In genomic region chr10:63003816-63004453, GRCh38 we compare ENCODE assay signal across 13 cellular contexts.
DNase-seq lines count a peak whose midpoint lies in the region; ATAC-seq, FAIRE-seq and TF ChIP-seq lines count a peak whose summit lies in the region.
"Had no signal": no experiment of that assay in that cellular context is flagged by ENCODE, and none has a peak within 500 bp of the region (broad histone marks: within the 10 kb centered on the region; RNA-seq: fewer than 3 reads in every experiment).

No MANE protein-coding gene starts in this region.

- H3K4me2 ChIP-seq in H9 (ENCODE audit: insufficient read depth, insufficient read length, low read length) (no peak overlapping the region), GM12878 (ENCODE audit: control insufficient read depth, insufficient read depth) (no peak overlapping the region)

- no peak overlapping the region for H4K5ac ChIP-seq in H9 (ENCODE audit: insufficient read length, low read depth, low read length)

- H3K4me3 ChIP-seq in GM12878: no peak overlapping the region
- H3K4me3 ChIP-seq in effector memory CD4-positive, alpha-beta T cell (ENCODE audit: insufficient read depth, low read depth, low read length, poor library complexity, severe bottlenecking): no peak overlapping the region
- H3K4me3 ChIP-seq: esophagus muscularis mucosa, lung, skin epidermis had no signal

- CTCF ChIA-PET in Calu3 (lab: Charles Lee): interaction anchor here (0.6 kb wide), 1 partner anchor 9 kb away, joined by 5 read pairs; no protein-coding TSS in a partner anchor
- CTCF ChIA-PET in GM12878 (lab: Yijun Ruan, JAX): interaction anchor here (0.6 to 3.1 kb wide), 12 partner anchors 9 to 410 kb away, joined by 3 to 23 read pairs (median 5); no protein-coding TSS in a partner anchor

- H2BK15ac ChIP-seq in H9 (ENCODE audit: low read depth, low read length): no peak overlapping the region

- H2BK12ac ChIP-seq in H9 (ENCODE audit: insufficient read length, low read depth, low read length): no peak overlapping the region

- H4K91ac ChIP-seq in H9 (ENCODE audit: insufficient read length, low read depth, low read length): no peak overlapping the region

- no peak for TF ChIP-seq POLR2A in GM12878 (IDR thresholded peaks at IDR 0.05; ENCODE audit: low read depth, low read length)

- H3K79me2 ChIP-seq in H9 (ENCODE audit: insufficient read depth, low read length) (no peaks in the 10 kb centered on the region), GM12878 (ENCODE audit: control insufficient read depth, insufficient read depth, low read length) (no peaks in the 10 kb centered on the region)

- H3K9me3 Mint-ChIP-seq in Calu3 (ENCODE audit: low read depth, unreplicated experiment) (no peaks in the 10 kb centered on the region), H9 (no peaks in the 10 kb centered on the region), neural crest cell (peaks cover 5% of the 10 kb centered on the region)
- H3K9me3 Mint-ChIP-seq: activated naive CD4-positive, alpha-beta T cell treated with anti-CD3 and anti-CD28 coated beads for 36 hours; stimulated activated naive CD8-positive, alpha-beta T cell treated with anti-CD3 and anti-CD28 coated beads, Interleukin-15, Interleukin-2, amounts not matched to agents 100 ng/mL and 50 ng/mL, for 24 hours had no signal

- H3K27ac Mint-ChIP-seq in Calu3 (ENCODE audit: unreplicated experiment) (no peak overlapping the region), H9 (peak overlapping the region in 1 of 3 experiments; percentile 63; a peak in 1 of 7 replicates), neural crest cell (ENCODE audit: unreplicated experiment) (no peak overlapping the region)
- H3K27ac Mint-ChIP-seq: activated naive CD4-positive, alpha-beta T cell treated with anti-CD3 and anti-CD28 coated beads for 36 hours; stimulated activated naive CD8-positive, alpha-beta T cell treated with anti-CD3 and anti-CD28 coated beads, Interleukin-15, Interleukin-2, amounts not matched to agents 100 ng/mL and 50 ng/mL, for 24 hours had no signal

- H3K56ac ChIP-seq in H9 (ENCODE audit: insufficient read length, low read depth, low read length): no peak overlapping the region

- H3K18ac ChIP-seq in H9 (ENCODE audit: insufficient read length, low read depth, low read length): no peak overlapping the region

- H3K27me3 ChIP-seq in H9 (ENCODE audit: insufficient read depth, low read length) (no peaks in the 10 kb centered on the region), GM12878 (replicated peaks in 1 of 2; ENCODE audit: control insufficient read depth in 2 of 2, insufficient read depth in 2 of 2, low read length in 1 of 2) (peaks cover 0 to 3% of the 10 kb centered on the region in 2 experiments; a peak in 1 of 4 replicates)
- H3K27me3 ChIP-seq in effector memory CD4-positive, alpha-beta T cell (replicated peaks; ENCODE audit: control insufficient read depth, insufficient read depth, low read length, poor library complexity, severe bottlenecking): peaks cover 5% of the 10 kb centered on the region
- H3K27me3 ChIP-seq: esophagus muscularis mucosa had no signal

- H3K4me1 Mint-ChIP-seq in Calu3 (ENCODE audit: low read depth, unreplicated experiment): no peaks in the 10 kb centered on the region
- peaks cover 8% of the 10 kb centered on the region in 2 experiments for H3K4me1 Mint-ChIP-seq in H9
- peaks cover 14% of the 10 kb centered on the region for H3K4me1 Mint-ChIP-seq in neural crest cell

- H3K4me1 ChIP-seq in H9 (ENCODE audit: insufficient read depth, low read length): no peaks in the 10 kb centered on the region
- H3K4me1 ChIP-seq in GM12878 (ENCODE audit: control insufficient read depth, insufficient read depth, low read length): no peaks in the 10 kb centered on the region
- no peaks in the 10 kb centered on the region for H3K4me1 ChIP-seq in effector memory CD4-positive, alpha-beta T cell (ENCODE audit: control insufficient read depth, insufficient read depth, low read length, poor library complexity, severe bottlenecking)
- H3K4me1 ChIP-seq: esophagus muscularis mucosa had no signal

- H3K27me3 Mint-ChIP-seq in Calu3 (ENCODE audit: unreplicated experiment) (peaks cover 14% of the 10 kb centered on the region), H9 (ENCODE audit: low read depth) (no peaks in the 10 kb centered on the region; the same call in 1 of the 2 replicates), neural crest cell (ENCODE audit: low read depth) (no peaks in the 10 kb centered on the region)

- H4K8ac ChIP-seq in H9 (replicated peaks; ENCODE audit: insufficient read length, low read depth, low read length): no peak overlapping the region

- H3K14ac ChIP-seq in H9 (ENCODE audit: insufficient read depth, low read length): no peak overlapping the region

- no peaks in the 10 kb centered on the region for H3K23me2 ChIP-seq in H9 (ENCODE audit: insufficient read length, low read depth, low read length, poor library complexity, severe bottlenecking)

- WGBS in H9 (ENCODE audit: extremely low coverage, insufficient read length, low lambda C conversion rate): no CpG with 5 or more reads among the region's 5 CpGs
- WGBS in GM12878 (ENCODE audit: insufficient coverage, insufficient replicate concordance, low lambda C conversion rate, missing lambda C conversion rate): 32% methylated on average over 5 of the region's 5 CpGs

- peak; percentile 64; the same call in 2 of the 3 replicates for ATAC-seq in GM12878
- no peak for ATAC-seq in HG03135 (IDR thresholded peaks at IDR 0.05; ENCODE audit: unreplicated experiment)

- RAD21 ChIA-PET in GM12878 (lab: Charles Lee; ENCODE audit: unreplicated experiment): interaction anchor here (2.9 kb wide), 1 partner anchor 11 kb away, joined by 15 read pairs; no protein-coding TSS in a partner anchor

- H3K9me3 ChIP-seq in H9 (ENCODE audit: control insufficient read depth, low read depth, low read length) (no peaks in the 10 kb centered on the region), GM12878 (replicated peaks; ENCODE audit: control insufficient read depth, insufficient read depth, low read length) (no peaks in the 10 kb centered on the region)
- no peaks in the 10 kb centered on the region for H3K9me3 ChIP-seq in effector memory CD4-positive, alpha-beta T cell (ENCODE audit: control insufficient read depth, low read length)
- H3K9me3 ChIP-seq: esophagus muscularis mucosa had no signal

- no peak overlapping the region for H2BK20ac ChIP-seq in H9 (ENCODE audit: low read depth, low read length, poor library complexity, severe bottlenecking)

- no peak overlapping the region for H3K23ac ChIP-seq in H9 (ENCODE audit: insufficient read length, low read depth, low read length)

- no peak overlapping the region for H3K4me3 Mint-ChIP-seq in Calu3 (ENCODE audit: low read depth, unreplicated experiment)
- H3K4me3 Mint-ChIP-seq in H9: no peak overlapping the region
- no peak overlapping the region for H3K4me3 Mint-ChIP-seq in neural crest cell
- H3K4me3 Mint-ChIP-seq: activated naive CD4-positive, alpha-beta T cell treated with anti-CD3 and anti-CD28 coated beads for 36 hours; stimulated activated naive CD8-positive, alpha-beta T cell treated with anti-CD3 and anti-CD28 coated beads, Interleukin-15, Interleukin-2, amounts not matched to agents 100 ng/mL and 50 ng/mL, for 24 hours had no signal

- POLR2A ChIA-PET in GM12878 (lab: Charles Lee): no interaction called here

- TF ChIP-seq CTCF in Calu3 (IDR thresholded peaks at IDR 0.05; ENCODE audit: unreplicated experiment) (peak; percentile 30), H9 (conservative IDR thresholded peaks at IDR 0.05) (peak; percentile 59), GM12878 (IDR thresholded peaks at IDR 0.05 in 2 of 3, conservative IDR thresholded peaks at IDR 0.05 in 1 of 3; ENCODE audit: control insufficient read depth in 2 of 3, extremely low read depth in 1 of 3, insufficient read depth in 1 of 3, low read depth in 3 of 3, low read length in 3 of 3) (peak; percentile 28 to 53 (median 30); a peak in 4 of 6 replicates), neural crest cell (conservative IDR thresholded peaks at IDR 0.05) (peak; percentile 61)

- TF ChIP-seq RAD21 in GM12878 (IDR thresholded peaks at IDR 0.05; ENCODE audit: insufficient read depth, low read depth, low read length): peak; percentile 38

- H3K36me3 ChIP-seq in GM12878 (ENCODE audit: control insufficient read depth in 2 of 2, insufficient read depth in 2 of 2, low read length in 1 of 2): no peaks in the 10 kb centered on the region
- H3K36me3 ChIP-seq in effector memory CD4-positive, alpha-beta T cell (ENCODE audit: control insufficient read depth, insufficient read depth, low read length): no peaks in the 10 kb centered on the region
- H3K36me3 ChIP-seq: esophagus muscularis mucosa had no signal

- H2BK5ac ChIP-seq in H9 (ENCODE audit: insufficient read length, low read length): no peak overlapping the region

- no peak overlapping the region for H3K4ac ChIP-seq in H9 (ENCODE audit: low read depth, low read length)

- H3K36me3 Mint-ChIP-seq in Calu3 (ENCODE audit: insufficient read depth, unreplicated experiment): no peaks in the 10 kb centered on the region
- H3K36me3 Mint-ChIP-seq in H9 (ENCODE audit: insufficient read depth in 1 of 3, low read depth in 3 of 3): no peaks in the 10 kb centered on the region
- H3K36me3 Mint-ChIP-seq in neural crest cell (ENCODE audit: low read depth): no peaks in the 10 kb centered on the region

- TF ChIP-seq EP300 in GM12878 (IDR thresholded peaks at IDR 0.05; ENCODE audit: borderline replicate concordance in 1 of 2, control insufficient read depth in 1 of 2, low read depth in 2 of 2, low read length in 2 of 2): no peak

- H2AFZ ChIP-seq in H9 (ENCODE audit: low read length) (peak overlapping the region; percentile 48), GM12878 (ENCODE audit: control insufficient read depth, low read depth, low read length) (no peak overlapping the region)

- BruUV-seq in Calu3 (replicated peaks; lab: Mats Ljungman, UMichigan) (no TSS peak), GM12878 (replicated peaks; lab: Mats Ljungman, UMichigan) (no TSS peak)

- no peak overlapping the region for H3K27ac ChIP-seq in H9 (ENCODE audit: insufficient read length, low read depth, low read length)
- no peak overlapping the region for H3K27ac ChIP-seq in GM12878 (ENCODE audit: control insufficient read depth, insufficient read depth)
- no peak overlapping the region for H3K27ac ChIP-seq in effector memory CD4-positive, alpha-beta T cell (ENCODE audit: insufficient read depth, low read length, poor library complexity, severe bottlenecking)
- H3K27ac ChIP-seq: esophagus muscularis mucosa, skin epidermis had no signal

- H4K20me1 ChIP-seq in H9 (ENCODE audit: control insufficient read depth, insufficient read depth, insufficient read length) (no peaks in the 10 kb centered on the region), GM12878 (ENCODE audit: control insufficient read depth, insufficient read depth) (no peaks in the 10 kb centered on the region)

- H3K79me1 ChIP-seq in H9 (ENCODE audit: insufficient read depth, low read depth, low read length, poor library complexity, severe bottlenecking): no peaks in the 10 kb centered on the region

- no peak overlapping the region for H3T11ph ChIP-seq in H9 (ENCODE audit: low read length)

- peak; percentile 77 for FAIRE-seq in GM12878 (lab: Jason Lieb, UNC)

- no peak overlapping the region for H3K9ac ChIP-seq in H9 (ENCODE audit: extremely low read depth, insufficient read length, low read length)
- no peak overlapping the region for H3K9ac ChIP-seq in GM12878 (ENCODE audit: control insufficient read depth, insufficient read depth, low read length)

- DNase-seq in Calu3 (no peak), H9 (no peak), GM12878 (ENCODE audit: low read depth, low spot score) (no peak), neural crest cell (ENCODE audit: low read depth, low spot score) (no peak), GF-D8 (lab: John Stamatoyannopoulos, UW) (no peak)
- no peak for DNase-seq in effector memory CD4-positive, alpha-beta T cell
- DNase-seq: activated naive CD4-positive, alpha-beta T cell treated with anti-CD3 and anti-CD28 coated beads for 36 hours; T1000 had no signal

- H2BK120ac ChIP-seq in H9 (ENCODE audit: low read depth, low read length, poor library complexity, severe bottlenecking): no peak overlapping the region

- no peak overlapping the region for H2AK5ac ChIP-seq in H9 (ENCODE audit: insufficient read length, low read length)

- in situ Hi-C loops in GM12878 (cut with MboI): no loop called here

- intact Hi-C loops in Calu3 (cut with micrococcal nuclease; ENCODE audit: unreplicated experiment) (loop anchor here (10.0 kb wide), 1 partner anchor 151 kb away; no protein-coding TSS in a partner anchor), GM12878 (cut with micrococcal nuclease; ENCODE audit: unreplicated experiment) (loop anchor here (5.0 kb wide), 3 partner anchors 153 to 412 kb away; no protein-coding TSS in a partner anchor)

- SMC1A ChIA-PET in GM12878 (lab: Charles Lee; ENCODE audit: uncharacterized antibody, unreplicated experiment): interaction anchor here (1.0 to 4.3 kb wide), 6 partner anchors 12 to 394 kb away, joined by 3 to 21 read pairs (median 6); no protein-coding TSS in a partner anchor
